ENCODE assay signal across 11 cellular contexts in genomic region chr2:191167766-191168165, GRCh38. TPM values are rescaled to one million over a fixed set of nuclear protein-coding genes. Genes with fewer than 3 reads are reported as not detected.
DNase-seq lines count a peak whose midpoint lies in the region; ATAC-seq and TF ChIP-seq lines count a peak whose summit lies in the region.
"Had no signal": no experiment of that assay in that cellular context is flagged by ENCODE, and none has a peak within 500 bp of the region (broad histone marks: within the 10 kb centered on the region; RNA-seq: fewer than 3 reads in every experiment).

No MANE protein-coding gene starts in this region.

- TF ChIP-seq CTCF in lower lobe of right lung (IDR thresholded peaks at IDR 0.05) = no peak

- H3K27me3 ChIP-seq in ACC112 (ENCODE audit: insufficient read depth, low read length) = no peaks in the 10 kb centered on the region
- no peaks in the 10 kb centered on the region for H3K27me3 ChIP-seq in lower lobe of right lung (ENCODE audit: low read depth)
- H3K27me3 ChIP-seq: esophagus squamous epithelium had no signal

- H3K27ac ChIP-seq in ACC112 (ENCODE audit: low read depth, low read length) (peak overlapping the region; percentile 77), lower lobe of right lung (no peak overlapping the region)

- H3K4me1 ChIP-seq in ACC112 (ENCODE audit: control insufficient read depth, insufficient read depth, low read length, unreplicated experiment) (peaks cover 74% of the 10 kb centered on the region), lower lobe of right lung (peaks cover 50% of the 10 kb centered on the region)

- H3K79me2 ChIP-seq in ACC112 (ENCODE audit: control insufficient read depth, insufficient read depth, low read length, unreplicated experiment) = no peaks in the 10 kb centered on the region

- H3K9me3 ChIP-seq in lower lobe of right lung = no peaks in the 10 kb centered on the region
- H3K9me3 ChIP-seq: esophagus squamous epithelium had no signal

- H2AFZ ChIP-seq in ACC112 (ENCODE audit: low read length, unreplicated experiment) = no peak overlapping the region

- ATAC-seq in lower lobe of right lung (peak; percentile 25 to 54), GM18520 (IDR thresholded peaks at IDR 0.05; ENCODE audit: unreplicated experiment) (no peak), HG03521 (IDR thresholded peaks at IDR 0.05; ENCODE audit: unreplicated experiment) (no peak)

- intact Hi-C loops in lower lobe of right lung (cut with DNase I) = no loop called here

- H3K4me3 ChIP-seq in ACC112 (ENCODE audit: low read depth, low read length) (no peak overlapping the region), lower lobe of right lung (no peak overlapping the region)
- H3K4me3 ChIP-seq: esophagus squamous epithelium had no signal

- DNase-seq in HT1080 (ENCODE audit: low read depth) (peak; percentile 12), dermis blood vessel endothelial cell (peak; percentile 32), lower lobe of right lung (no peak), NCI-H2029 treated with DMSO at 0.1 percent for 48 hours (lab: John Stamatoyannopoulos, UW) (no peak), GF-D8 (lab: John Stamatoyannopoulos, UW) (no peak)
- DNase-seq: esophagus squamous epithelium, NCI-H1105, NCI-H82 had no signal

- H3K36me3 ChIP-seq in ACC112 (ENCODE audit: insufficient read depth, low read length) = no peaks in the 10 kb centered on the region
- no peaks in the 10 kb centered on the region for H3K36me3 ChIP-seq in lower lobe of right lung
- H3K36me3 ChIP-seq: esophagus squamous epithelium had no signal

RNA-seq across cellular contexts. Expression of gene STAT4, which starts 17.0 kb away (rescaled TPM):
- not detected in 2 replicates for total RNA-seq in HT1080 (2014; rRNA removed; shearing (Covaris generic))
- 0.10 and 0.14 TPM in 2 replicates for polyA plus RNA-seq in HT1080 (2015; cell fraction: cytosol; rRNA removed)
- polyA plus RNA-seq in HT1080 (2015; cell fraction: nucleus; rRNA removed) = 0.06 TPM in 1 of 2 replicates, not detected in the other
- 0.51 and 1.6 TPM in 2 replicates for total RNA-seq in dermis blood vessel endothelial cell
- 5.8 TPM for total RNA-seq in lower lobe of right lung

Comparison
In these comparisons a context has a peak if more than half of its experiments do, and no peak if none do; other contexts are left out.
1. DNase-seq: peak in HT1080 (single experiment) and dermis blood vessel endothelial cell (single experiment); none in lower lobe of right lung (single experiment), NCI-H2029 treated with DMSO at 0.1 percent for 48 hours (single experiment) and GF-D8 (single experiment).
2. ATAC-seq: peak in lower lobe of right lung (2 of 2); none in GM18520 (single experiment) and HG03521 (single experiment).